In genomic region chr16:56190903-56191806, GRCh38 we compare ENCODE assay signal across 8 cellular contexts. TPM values are rescaled to one million over a fixed set of nuclear protein-coding genes. Genes with fewer than 3 reads are reported as not detected.
A peak's percentile ranks its signal among the peaks of the same experiment; 100 is the strongest.
DNase-seq lines count a peak whose midpoint lies in the region; ATAC-seq and TF ChIP-seq lines count a peak whose summit lies in the region.

Gene GNAO1, plus strand, starts transcription at chr16:56191489. Its CDS starts 747 bp downstream, at chr16:56192236.

- no peak within 1 kb of the TSS for H3K27ac Mint-ChIP-seq in stimulated activated effector memory CD8-positive, alpha-beta T cell treated with anti-CD3 and anti-CD28 coated beads, Interleukin-12 subunit alpha, Interleukin-12 subunit beta, amount 100 ng/mL, for 72 hours

- ATAC-seq in stimulated activated effector memory CD8-positive, alpha-beta T cell treated with anti-CD3 and anti-CD28 coated beads, Interleukin-12 subunit alpha, Interleukin-12 subunit beta, amount 100 ng/mL, for 72 hours = peak; percentile 89
- ATAC-seq in HG03025 (IDR thresholded peaks at IDR 0.05; ENCODE audit: low FRiP score, unreplicated experiment) = no peak

- DNase-seq in CD1c-positive myeloid dendritic cell (ENCODE audit: extremely low spot score) (peak; percentile 68), H4 (ENCODE audit: low spot score) (peak; percentile 51), NCI-H510A treated with DMSO at 0.1 percent for 48 hours (lab: John Stamatoyannopoulos, UW) (peak; percentile 69), erythroblast (lab: John Stamatoyannopoulos, UW) (peak; percentile 62 to 79), middle frontal gyrus (ENCODE audit: extremely low spot score, low spot score) (peak; percentile 84)
- DNase-seq in activated T-cell treated with anti-CD3 and anti-CD28 coated beads, Interleukin-2, amount 50 U/mL, for 1 hour = peak; percentile 71
- peak in 1 of 2 donors; percentile 68 for DNase-seq in stimulated activated effector memory CD8-positive, alpha-beta T cell treated with anti-CD3 and anti-CD28 coated beads, Interleukin-12 subunit alpha, Interleukin-12 subunit beta, amount 100 ng/mL, for 72 hours (ENCODE audit: low spot score in 2 of 2)

- H3K4me3 Mint-ChIP-seq in stimulated activated effector memory CD8-positive, alpha-beta T cell treated with anti-CD3 and anti-CD28 coated beads, Interleukin-12 subunit alpha, Interleukin-12 subunit beta, amount 100 ng/mL, for 72 hours = peak within 1 kb of the TSS; percentile 72

- H3K36me3 Mint-ChIP-seq in stimulated activated effector memory CD8-positive, alpha-beta T cell treated with anti-CD3 and anti-CD28 coated beads, Interleukin-12 subunit alpha, Interleukin-12 subunit beta, amount 100 ng/mL, for 72 hours = peaks cover 6% of the 10 kb centered on the region

- no peak for TF ChIP-seq POLR2A in erythroblast (IDR thresholded peaks at IDR 0.05; ENCODE audit: low read length)

- no peaks in the 10 kb centered on the region for H3K9me3 Mint-ChIP-seq in stimulated activated effector memory CD8-positive, alpha-beta T cell treated with anti-CD3 and anti-CD28 coated beads, Interleukin-12 subunit alpha, Interleukin-12 subunit beta, amount 100 ng/mL, for 72 hours

- peaks cover 26% of the 10 kb centered on the region for H3K4me1 Mint-ChIP-seq in stimulated activated effector memory CD8-positive, alpha-beta T cell treated with anti-CD3 and anti-CD28 coated beads, Interleukin-12 subunit alpha, Interleukin-12 subunit beta, amount 100 ng/mL, for 72 hours

RNA-seq across cellular contexts. Expression of gene GNAO1, which starts in this region (rescaled TPM):
- 0.68 and 1.1 TPM in 2 replicates for total RNA-seq in H4 (2014; rRNA removed; shearing (Covaris generic))
